Comparison of ENCODE assay signal across 14 cellular contexts in genomic region chr3:115960799-115961198, GRCh38.
A peak's percentile ranks its signal among the peaks of the same experiment; 100 is the strongest.
DNase-seq lines count a peak whose midpoint lies in the region; ATAC-seq and TF ChIP-seq lines count a peak whose summit lies in the region.
"Had no signal": no experiment of that assay in that cellular context is flagged by ENCODE, and none has a peak within 500 bp of the region (broad histone marks: within the 10 kb centered on the region; RNA-seq: fewer than 3 reads in every experiment).

No MANE protein-coding gene starts in this region.

- H3K4me3 Mint-ChIP-seq in brain, result peak overlapping the region in 2 of 5 experiments; percentile 16 to 49
- H3K4me3 Mint-ChIP-seq: endodermal cell, neural crest cell had no signal

- no peaks in the 10 kb centered on the region for H3K36me3 ChIP-seq in testis (ENCODE audit: low read depth, missing control alignments)
- H3K36me3 ChIP-seq in thyroid gland, result no peaks in the 10 kb centered on the region

- no peaks in the 10 kb centered on the region for H3K9me3 Mint-ChIP-seq in brain
- H3K9me3 Mint-ChIP-seq: endodermal cell had no signal

- H3K9me3 ChIP-seq in testis (no peaks in the 10 kb centered on the region), thyroid gland (no peaks in the 10 kb centered on the region)
- H3K9me3 ChIP-seq: A549 had no signal

- H3K4me3 ChIP-seq in testis, result no peak overlapping the region
- H3K4me3 ChIP-seq in thyroid gland (replicated peaks in 1 of 3), result no peak overlapping the region
- H3K4me3 ChIP-seq: A549 had no signal

- H3K4me1 Mint-ChIP-seq in brain, result peaks cover 32% of the 10 kb centered on the region
- H3K4me1 Mint-ChIP-seq: neural crest cell had no signal

- H3K36me3 Mint-ChIP-seq in brain, result no peaks in the 10 kb centered on the region

- DNase-seq in NCI-H748 (lab: John Stamatoyannopoulos, UW; ENCODE audit: unreplicated experiment) (peak; percentile 6), NCI-H748 treated with DMSO at 0.1 percent for 48 hours (lab: John Stamatoyannopoulos, UW) (no peak), testis (peak; percentile 79), thyroid gland (no peak), posterior vena cava (ENCODE audit: low spot score) (no peak)
- DNase-seq: activated CD4-positive, CD25-positive, alpha-beta regulatory T cell; activated naive CD4-positive, alpha-beta T cell treated with anti-CD3 and anti-CD28 coated beads, Interleukin-2, amount 50 U/mL, for 16 hours; endodermal cell had no signal

- peaks cover 2% of the 10 kb centered on the region for H3K27me3 Mint-ChIP-seq in brain

- WGBS in testis, 2 donors, result 41 to 52% methylated on average over 5 of the region's 5 CpGs
- 63 to 75% methylated on average over 5 of the region's 5 CpGs for WGBS in thyroid gland, 2 donors

- no peak for TF ChIP-seq CTCF in brain (conservative IDR thresholded peaks at IDR 0.05)
- TF ChIP-seq CTCF in testis (IDR thresholded peaks at IDR 0.05), result no peak
- TF ChIP-seq CTCF in thyroid gland (IDR thresholded peaks at IDR 0.05), result no peak

- H3K27ac Mint-ChIP-seq in brain, result peak overlapping the region in 3 of 5 experiments; percentile 14 to 66 (median 45)
- H3K27ac Mint-ChIP-seq: endodermal cell had no signal

- H3K27me3 ChIP-seq in testis, result no peaks in the 10 kb centered on the region
- H3K27me3 ChIP-seq in thyroid gland, result no peaks in the 10 kb centered on the region

- ATAC-seq in HG03175 (IDR thresholded peaks at IDR 0.05; ENCODE audit: unreplicated experiment), result peak; percentile 57
- ATAC-seq in GM21381 (IDR thresholded peaks at IDR 0.05; ENCODE audit: unreplicated experiment), result no peak
- ATAC-seq: A549 had no signal

- intact Hi-C loops in testis (cut with DNase I; ENCODE audit: low total_unique reads) (no loop called here), thyroid gland (cut with DNase I) (no loop called here), posterior vena cava (cut with DNase I) (no loop called here)

- TF ChIP-seq POLR2A in testis (IDR thresholded peaks at IDR 0.05), result no peak
- TF ChIP-seq POLR2A in thyroid gland (IDR thresholded peaks at IDR 0.05), result no peak

- no peaks in the 10 kb centered on the region for H3K4me1 ChIP-seq in testis
- H3K4me1 ChIP-seq in thyroid gland, result no peaks in the 10 kb centered on the region
- H3K4me1 ChIP-seq: A549 had no signal

- H3K27ac ChIP-seq in testis (no peak overlapping the region), thyroid gland (no peak overlapping the region)
- H3K27ac ChIP-seq: A549, RWPE1 had no signal

Comparison
In these comparisons a context has a peak if more than half of its experiments do, and no peak if none do; other contexts are left out.
1. DNase-seq: peak in NCI-H748 (single experiment) and testis (single experiment); none in NCI-H748 treated with DMSO at 0.1 percent for 48 hours (single experiment), thyroid gland (0 of 2) and posterior vena cava (single experiment).